8 cellular contexts compared by ENCODE assay signal in the genomic region with DNA sequence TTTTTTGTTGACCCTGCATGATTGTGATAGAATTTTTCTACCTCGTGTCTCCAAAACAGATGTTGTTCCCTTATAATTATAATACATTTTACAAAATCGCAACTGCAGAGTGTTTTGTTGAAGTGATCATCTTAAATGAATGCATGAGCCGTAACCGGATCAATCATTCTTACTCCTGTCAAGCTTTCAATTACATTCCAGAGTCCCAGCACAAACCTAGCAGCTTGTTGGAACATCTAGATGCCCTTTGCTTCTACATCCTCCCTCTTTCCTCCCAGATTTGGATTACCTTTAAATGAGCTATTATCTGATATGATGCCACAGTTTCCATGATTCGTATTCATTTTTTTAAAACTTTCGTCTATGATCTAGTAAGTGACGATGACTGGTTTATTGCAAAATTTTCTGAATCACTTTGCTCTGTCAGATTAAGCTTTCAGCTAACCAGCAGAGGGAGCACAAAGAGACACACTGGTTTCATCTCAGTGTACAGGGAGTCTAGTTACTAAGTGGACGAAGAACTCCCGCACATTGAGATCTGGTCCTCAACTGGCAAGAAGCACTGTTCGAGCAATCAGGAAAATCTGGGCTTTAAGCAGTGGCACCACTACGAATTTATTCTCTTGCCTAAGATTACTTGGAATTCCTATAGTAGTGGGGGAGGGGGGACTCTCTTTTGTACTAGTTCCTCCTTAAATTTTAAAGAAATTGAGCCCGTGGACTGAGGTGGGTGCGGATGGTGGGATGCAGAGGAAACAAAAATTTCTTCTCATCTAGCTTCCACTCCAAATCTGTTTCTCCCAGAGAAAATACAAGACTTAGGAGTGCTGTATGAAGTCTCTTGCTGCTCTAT. TPM values are rescaled to one million over a fixed set of nuclear protein-coding genes. Genes with fewer than 3 reads are reported as not detected.
A peak's percentile ranks its signal among the peaks of the same experiment; 100 is the strongest.
DNase-seq lines count a peak whose midpoint lies in the region; ATAC-seq and TF ChIP-seq lines count a peak whose summit lies in the region.

No MANE protein-coding gene starts in this region.

- no peak overlapping the region for H3K27ac ChIP-seq in prostate gland

- peak; percentile 16 for TF ChIP-seq CTCF in Calu3 (IDR thresholded peaks at IDR 0.05; ENCODE audit: unreplicated experiment)
- TF ChIP-seq CTCF in prostate gland (IDR thresholded peaks at IDR 0.05), result peak in 3 of 4 experiments; percentile 48 to 77 (median 75)

- peak; percentile 89 for ATAC-seq in GM19023 (IDR thresholded peaks at IDR 0.05; ENCODE audit: unreplicated experiment)
- ATAC-seq in HG03439 (IDR thresholded peaks at IDR 0.05; ENCODE audit: unreplicated experiment), result peak; percentile 83
- peak; percentile 98 to 99 for ATAC-seq in activated T-cell treated with anti-CD3 and anti-CD28 coated beads, Interleukin-2, amount 50 U/mL, for 72 hours (replicated peaks in 1 of 2)

- H3K4me1 ChIP-seq in prostate gland (replicated peaks), result no peaks in the 10 kb centered on the region

- intact Hi-C loops in Calu3 (cut with micrococcal nuclease; ENCODE audit: unreplicated experiment) (loop anchor here (1.0 to 5.0 kb wide), 4 partner anchors 66 to 468 kb away; no protein-coding TSS in a partner anchor), prostate gland (cut with DNase I) (loop anchor here (5.0 kb wide), 2 partner anchors 176 to 216 kb away; no protein-coding TSS in a partner anchor)

- CTCF ChIA-PET in Calu3 (lab: Charles Lee), result interaction anchor here (1.4 to 1.8 kb wide), 4 partner anchors 9 to 174 kb away, joined by 3 to 14 read pairs (median 10); no protein-coding TSS in a partner anchor

- no peak overlapping the region for H3K27ac Mint-ChIP-seq in Calu3 (ENCODE audit: unreplicated experiment)
- peak overlapping the region; percentile 38 for H3K27ac Mint-ChIP-seq in activated T-cell treated with anti-CD3 and anti-CD28 coated beads, Interleukin-2, amount 50 U/mL, for 72 hours

- no peak overlapping the region for H3K4me3 Mint-ChIP-seq in Calu3 (ENCODE audit: low read depth, unreplicated experiment)
- H3K4me3 Mint-ChIP-seq in activated T-cell treated with anti-CD3 and anti-CD28 coated beads, Interleukin-2, amount 50 U/mL, for 72 hours, result no peak overlapping the region

- BruUV-seq in Calu3 (replicated peaks; lab: Mats Ljungman, UMichigan), result no TSS peak

- TF ChIP-seq POLR2A in prostate gland (IDR thresholded peaks at IDR 0.05), result no peak

- peak; percentile 31 for DNase-seq in Calu3
- peak; percentile 52 for DNase-seq in NCI-H524 treated with DMSO at 0.1 percent for 48 hours (lab: John Stamatoyannopoulos, UW)
- DNase-seq in activated T-cell treated with anti-CD3 and anti-CD28 coated beads, Interleukin-2, amount 50 U/mL, for 72 hours, result peak; percentile 37 to 43
- DNase-seq in glomerular visceral epithelial cell (ENCODE audit: extremely low spot score), result peak; percentile 62
- peak; percentile 42 for DNase-seq in prostate gland (ENCODE audit: low spot score)
- no peak for DNase-seq in activated CD4-positive, CD25-positive, alpha-beta regulatory T cell treated with anti-CD3 and anti-CD28 coated beads, Interleukin-2, amount 50 U/mL, for 72 hours

- no peaks in the 10 kb centered on the region for H3K36me3 ChIP-seq in prostate gland

- peaks cover 56% of the 10 kb centered on the region for H3K27me3 Mint-ChIP-seq in Calu3 (ENCODE audit: unreplicated experiment)
- H3K27me3 Mint-ChIP-seq in activated T-cell treated with anti-CD3 and anti-CD28 coated beads, Interleukin-2, amount 50 U/mL, for 72 hours (ENCODE audit: low read depth), result peaks cover 44% of the 10 kb centered on the region

- H3K9me3 Mint-ChIP-seq in Calu3 (ENCODE audit: low read depth, unreplicated experiment), result no peaks in the 10 kb centered on the region
- H3K9me3 Mint-ChIP-seq in activated T-cell treated with anti-CD3 and anti-CD28 coated beads, Interleukin-2, amount 50 U/mL, for 72 hours, result no peaks in the 10 kb centered on the region

- H3K9me3 ChIP-seq in prostate gland, result no peaks in the 10 kb centered on the region

- no peaks in the 10 kb centered on the region for H3K27me3 ChIP-seq in prostate gland (replicated peaks; ENCODE audit: insufficient read depth)

- no peaks in the 10 kb centered on the region for H3K36me3 Mint-ChIP-seq in Calu3 (ENCODE audit: insufficient read depth, unreplicated experiment)
- H3K36me3 Mint-ChIP-seq in activated T-cell treated with anti-CD3 and anti-CD28 coated beads, Interleukin-2, amount 50 U/mL, for 72 hours (ENCODE audit: insufficient read depth in 2 of 2), result no peaks in the 10 kb centered on the region

- 41% methylated on average over 13 of the region's 13 CpGs for WGBS in prostate gland

- H3K4me1 Mint-ChIP-seq in Calu3 (ENCODE audit: low read depth, unreplicated experiment), result no peaks in the 10 kb centered on the region
- H3K4me1 Mint-ChIP-seq in activated T-cell treated with anti-CD3 and anti-CD28 coated beads, Interleukin-2, amount 50 U/mL, for 72 hours (ENCODE audit: low read depth), result peaks cover 12% of the 10 kb centered on the region

- H3K4me3 ChIP-seq in prostate gland, result no peak overlapping the region

RNA-seq across cellular contexts. Expression of gene TSHR, which starts 40.9 kb away (rescaled TPM):
- total RNA-seq in Calu3 (2022) (not detected in 2 replicates), prostate gland (under 1 TPM; 0.23 to 0.36 TPM)
- not detected for total RNA-seq in activated T-cell treated with anti-CD3 and anti-CD28 coated beads, Interleukin-2, amount 50 U/mL, for 72 hours

RNA-seq across cellular contexts. Expression of gene CEP128, which starts 54.7 kb away (rescaled TPM):
- total RNA-seq in Calu3 (2022) (22.9 and 26.3 TPM in 2 replicates), prostate gland (1 to 10 TPM; 6.4 to 7.3 TPM)
- 10 to 100 TPM; 14.2 to 16.9 TPM for total RNA-seq in activated T-cell treated with anti-CD3 and anti-CD28 coated beads, Interleukin-2, amount 50 U/mL, for 72 hours
